ENCODE assay signal across 8 cellular contexts in genomic region chr17:27294689-27295630, GRCh38. TPM values are rescaled to one million over a fixed set of nuclear protein-coding genes. Genes with fewer than 3 reads are reported as not detected.
DNase-seq lines count a peak whose midpoint lies in the region; ATAC-seq and TF ChIP-seq lines count a peak whose summit lies in the region.

No MANE protein-coding gene starts in this region.

- peak in 2 of 4 donors; percentile 40 to 67 for TF ChIP-seq POLR2A in stomach (IDR thresholded peaks at IDR 0.05)

- WGBS in stomach, 5 donors: 0 to 1% (median 0%) methylated on average over 21 of the region's 21 CpGs

- H3K4me1 ChIP-seq in stomach: peaks cover 38 to 49% (median 44%) of the 10 kb centered on the region in 4 donors

- H3K36me3 Mint-ChIP-seq in effector memory CD8-positive, alpha-beta T cell (ENCODE audit: insufficient read depth): peaks cover 41% of the 10 kb centered on the region
- H3K36me3 Mint-ChIP-seq in memory B cell: no peaks in the 10 kb centered on the region

- ATAC-seq in GM18907 (IDR thresholded peaks at IDR 0.05; ENCODE audit: unreplicated experiment) (peak; percentile 55), HG03159 (IDR thresholded peaks at IDR 0.05; ENCODE audit: unreplicated experiment) (peak; percentile 47), memory B cell (ENCODE audit: low read depth) (peak; percentile 31)
- peak; percentile 49 for ATAC-seq in effector memory CD8-positive, alpha-beta T cell (replicated peaks)

- TF ChIP-seq EP300 in stomach (IDR thresholded peaks at IDR 0.05): no peak

- intact Hi-C loops in stomach (cut with DNase I; ENCODE audit: low total_unique reads): loop anchor here (10.0 kb wide), 1 partner anchor 50 kb away; no protein-coding TSS in a partner anchor

- peak overlapping the region; percentile 95 to 98 for H3K27ac Mint-ChIP-seq in effector memory CD8-positive, alpha-beta T cell
- H3K27ac Mint-ChIP-seq in memory B cell: peak overlapping the region; percentile 98

- peaks cover 33 to 53% of the 10 kb centered on the region in 2 donors for H3K4me1 Mint-ChIP-seq in effector memory CD8-positive, alpha-beta T cell (ENCODE audit: low read depth in 2 of 2)
- peaks cover 27% of the 10 kb centered on the region for H3K4me1 Mint-ChIP-seq in memory B cell

- no peaks in the 10 kb centered on the region for H3K9me3 Mint-ChIP-seq in effector memory CD8-positive, alpha-beta T cell
- H3K9me3 Mint-ChIP-seq in memory B cell: no peaks in the 10 kb centered on the region

- no peaks in the 10 kb centered on the region for H3K9me3 ChIP-seq in stomach

- TF ChIP-seq CTCF in C4-2B (conservative IDR thresholded peaks at IDR 0.05) (no peak), stomach (IDR thresholded peaks at IDR 0.05) (no peak)

- no peaks in the 10 kb centered on the region for H3K27me3 Mint-ChIP-seq in effector memory CD8-positive, alpha-beta T cell
- no peaks in the 10 kb centered on the region for H3K27me3 Mint-ChIP-seq in memory B cell

- DNase-seq in NCI-H345 treated with DMSO at 0.1 percent for 48 hours (lab: John Stamatoyannopoulos, UW; ENCODE audit: unreplicated experiment) (peak; percentile 24), memory B cell (ENCODE audit: low spot score in 2 of 2) (peak in 1 of 2 donors; percentile 32), stomach (peak; percentile 61)
- peak; percentile 15 for DNase-seq in activated CD4-positive, alpha-beta T cell treated with anti-CD3 and anti-CD28 coated beads for 1 hour
- peak; percentile 22 to 51 (median 36) for DNase-seq in effector memory CD8-positive, alpha-beta T cell

- peaks cover 0 to 6% (median 2%) of the 10 kb centered on the region in 4 donors for H3K36me3 ChIP-seq in stomach

- H3K27me3 ChIP-seq in stomach: no peaks in the 10 kb centered on the region

- H3K4me3 ChIP-seq in stomach: peak overlapping the region; percentile 63 to 84 (median 68)

- H3K27ac ChIP-seq in C4-2B (peak overlapping the region; percentile 90), stomach (peak overlapping the region; percentile 96 to 100 (median 99))

- peak overlapping the region; percentile 94 to 99 for H3K4me3 Mint-ChIP-seq in effector memory CD8-positive, alpha-beta T cell
- peak overlapping the region; percentile 99 for H3K4me3 Mint-ChIP-seq in memory B cell

RNA-seq across cellular contexts. Expression of gene WSB1, which starts 1.0 kb away (rescaled TPM):
- total RNA-seq in stomach: 100 to 1,000 TPM in 4 of 5 donors, 10 to 100 TPM in 1; 88.3 to 531 (median 194) TPM
- polyA plus RNA-seq in stomach: 10 to 100 TPM; 15.7 to 62.5 (median 34.1) TPM
